ENCODE assay signal across 8 cellular contexts in the genomic region with DNA sequence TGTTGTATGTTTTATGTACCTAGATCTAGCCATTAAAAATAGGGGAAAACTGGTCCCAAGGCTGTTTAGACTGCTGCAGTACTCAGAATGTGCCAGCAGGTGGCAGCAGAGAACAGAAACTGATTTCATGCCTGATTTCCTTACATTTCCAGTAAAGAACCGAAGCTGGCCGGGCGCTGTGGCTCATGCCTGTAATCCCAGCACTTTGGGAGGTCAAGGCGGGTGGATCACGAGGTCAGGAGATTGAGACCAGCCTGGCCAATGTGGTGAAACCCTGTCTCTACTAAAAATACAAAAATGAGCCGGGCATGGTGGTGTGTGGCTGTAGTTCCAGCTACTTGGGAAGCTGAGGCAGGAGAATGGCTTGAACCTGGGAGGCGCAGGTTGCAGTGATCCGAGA. TPM values are rescaled to one million over a fixed set of nuclear protein-coding genes. Genes with fewer than 3 reads are reported as not detected.
A peak's percentile ranks its signal among the peaks of the same experiment; 100 is the strongest.
DNase-seq lines count a peak whose midpoint lies in the region; ATAC-seq and TF ChIP-seq lines count a peak whose summit lies in the region.
"Not testable (repeated sequence)": the region's sequence is repeated elsewhere in the genome, so short reads cannot be mapped to it uniquely, and the experiment has no call there.

No MANE protein-coding gene starts in this region.

- TF ChIP-seq CTCF in GM23338 (conservative IDR thresholded peaks at IDR 0.05; ENCODE audit: low read depth in 2 of 2) = peak; percentile 91 to 98
- peak; percentile 88 for TF ChIP-seq CTCF in fibroblast of the aortic adventitia (IDR thresholded peaks at IDR 0.05; ENCODE audit: insufficient read depth, low read length)

- DNase-seq in DMS153 (lab: John Stamatoyannopoulos, UW) = peak; percentile 44
- peak; percentile 81 for DNase-seq in GM23338 (ENCODE audit: low spot score)
- DNase-seq in NCI-H1048 (lab: John Stamatoyannopoulos, UW) = peak; percentile 18
- peak; percentile 31 for DNase-seq in SKM-1 (lab: John Stamatoyannopoulos, UW; ENCODE audit: unreplicated experiment)
- peak; percentile 91 for DNase-seq in activated effector memory CD4-positive, alpha-beta T cell treated with anti-CD3 and anti-CD28 coated beads, Interleukin-2, amount 50 U/mL, for 16 hours
- peak; percentile 85 for DNase-seq in fibroblast of the aortic adventitia (ENCODE audit: low read depth)
- peak; percentile 76 for DNase-seq in natural killer cell treated with Interleukin-12 subunit alpha and Interleukin-12 subunit beta and Interleukin-15 and Interleukin-18, amount 100 ng/mL, for 72 hours (ENCODE audit: low spot score)
- peak; percentile 68 for DNase-seq in stimulated activated CD8-positive, alpha-beta memory T cell treated with anti-CD3 and anti-CD28 coated beads, Interleukin-7, amount 100 ng/mL, for 24 hours (ENCODE audit: low read depth)

- H3K4me1 ChIP-seq in GM23338 (ENCODE audit: insufficient read depth) = not testable (repeated sequence)

- H3F3A ChIP-seq in GM23338 (replicated peaks; ENCODE audit: low read depth) = not testable (repeated sequence)

- H4K20me1 ChIP-seq in GM23338 (replicated peaks; ENCODE audit: insufficient read depth) = not testable (repeated sequence)

- H3K36me3 ChIP-seq in GM23338 (ENCODE audit: insufficient read depth) = not testable (repeated sequence)

- peaks cover 35% of the 10 kb centered on the region for H3K36me3 Mint-ChIP-seq in GM23338 (ENCODE audit: low read depth)
- not testable (repeated sequence) for H3K36me3 Mint-ChIP-seq in natural killer cell treated with Interleukin-12 subunit alpha and Interleukin-12 subunit beta and Interleukin-15 and Interleukin-18, amount 100 ng/mL, for 72 hours

- H3K4me2 ChIP-seq in GM23338 = not testable (repeated sequence)

- H3K4me1 Mint-ChIP-seq in GM23338; natural killer cell treated with Interleukin-12 subunit alpha and Interleukin-12 subunit beta and Interleukin-15 and Interleukin-18, amount 100 ng/mL, for 72 hours (ENCODE audit: low read depth in 2 of 2): not testable (repeated sequence)

- not testable (repeated sequence) for H3K27me3 Mint-ChIP-seq in GM23338 (ENCODE audit: insufficient read depth, low read depth, poor library complexity); natural killer cell treated with Interleukin-12 subunit alpha and Interleukin-12 subunit beta and Interleukin-15 and Interleukin-18, amount 100 ng/mL, for 72 hours

- ATAC-seq in GM23338 = peak; percentile 59
- not testable (repeated sequence) for ATAC-seq in natural killer cell treated with Interleukin-12 subunit alpha and Interleukin-12 subunit beta and Interleukin-15 and Interleukin-18, amount 100 ng/mL, for 72 hours

- not testable (repeated sequence) for H2AFZ ChIP-seq in GM23338

- not testable (repeated sequence) for H3K4me3 Mint-ChIP-seq in GM23338; natural killer cell treated with Interleukin-12 subunit alpha and Interleukin-12 subunit beta and Interleukin-15 and Interleukin-18, amount 100 ng/mL, for 72 hours

- H3K9me2 ChIP-seq in GM23338 (ENCODE audit: insufficient read depth) = not testable (repeated sequence)

- not testable (repeated sequence) for H3K4me3 ChIP-seq in GM23338; fibroblast of the aortic adventitia (ENCODE audit: low read depth, low read length)

- H3K79me2 ChIP-seq in GM23338 (replicated peaks; ENCODE audit: insufficient read depth) = not testable (repeated sequence)

- H3K27ac Mint-ChIP-seq in GM23338; natural killer cell treated with Interleukin-12 subunit alpha and Interleukin-12 subunit beta and Interleukin-15 and Interleukin-18, amount 100 ng/mL, for 72 hours: not testable (repeated sequence)

- peaks cover 33% of the 10 kb centered on the region for H3K9me3 Mint-ChIP-seq in GM23338
- H3K9me3 Mint-ChIP-seq in natural killer cell treated with Interleukin-12 subunit alpha and Interleukin-12 subunit beta and Interleukin-15 and Interleukin-18, amount 100 ng/mL, for 72 hours = not testable (repeated sequence)

- H3K27me3 ChIP-seq in GM23338 (ENCODE audit: insufficient read depth) = not testable (repeated sequence)

- H3K27ac ChIP-seq in GM23338 (ENCODE audit: low read depth) = not testable (repeated sequence)

RNA-seq across cellular contexts. Expression of gene LMO7, which starts 59.8 kb away (rescaled TPM):
- total RNA-seq in GM23338 (2014; rRNA removed; shearing (Covaris generic)) = 16.4 and 22.3 TPM in 2 replicates
- polyA plus RNA-seq in GM23338 (2016; fragmentation: Nextera tagmentation; extraction: Ambion mirVana) = 20.2 and 26.9 TPM in 2 replicates
- 70.1 and 221 TPM in 2 replicates for total RNA-seq in fibroblast of the aortic adventitia (ENCODE audit: low replicate concordance)
- 1 to 10 TPM; 3.1 to 5.9 TPM for total RNA-seq in natural killer cell treated with Interleukin-12 subunit alpha and Interleukin-12 subunit beta and Interleukin-15 and Interleukin-18, amount 100 ng/mL, for 72 hours

Comparison
In these comparisons a context has a peak if more than half of its experiments do, and no peak if none do; other contexts are left out.
1. DNase-seq: peak in every context shown above with its lines; median percentile 91 in activated effector memory CD4-positive, alpha-beta T cell treated with anti-CD3 and anti-CD28 coated beads, Interleukin-2, amount 50 U/mL, for 16 hours; 85 in fibroblast of the aortic adventitia; 81 in GM23338; 76 in natural killer cell treated with Interleukin-12 subunit alpha and Interleukin-12 subunit beta and Interleukin-15 and Interleukin-18, amount 100 ng/mL, for 72 hours; 68 in stimulated activated CD8-positive, alpha-beta memory T cell treated with anti-CD3 and anti-CD28 coated beads, Interleukin-7, amount 100 ng/mL, for 24 hours; 44 in DMS153; 31 in SKM-1; 18 in NCI-H1048.